Comparison of ENCODE assay signal across 38 cellular contexts in genomic region chr14:100200311-100200710, GRCh38. TPM values are rescaled to one million over a fixed set of nuclear protein-coding genes. Genes with fewer than 3 reads are reported as not detected.
DNase-seq lines count a peak whose midpoint lies in the region; ATAC-seq and TF ChIP-seq lines count a peak whose summit lies in the region.
"Had no signal": no experiment of that assay in that cellular context is flagged by ENCODE, and none has a peak within 500 bp of the region (broad histone marks: within the 10 kb centered on the region; RNA-seq: fewer than 3 reads in every experiment).

No MANE protein-coding gene starts in this region.

- H3K79me1 ChIP-seq in mesendoderm (ENCODE audit: low read length), result no peaks in the 10 kb centered on the region

- H3K4me3 Mint-ChIP-seq in neural progenitor cell, result no peak overlapping the region
- H3K4me3 Mint-ChIP-seq: B cell; CD14-positive monocyte; CD4-positive, alpha-beta memory T cell; CD4-positive, alpha-beta T cell; CD8-positive, alpha-beta memory T cell; CD8-positive, alpha-beta T cell had no signal

- peaks cover 31% of the 10 kb centered on the region for H3K4me1 ChIP-seq in A673 (ENCODE audit: insufficient read depth, low read length, poor library complexity, severe bottlenecking)
- peaks cover 10% of the 10 kb centered on the region for H3K4me1 ChIP-seq in HAP-1
- no peaks in the 10 kb centered on the region for H3K4me1 ChIP-seq in mesendoderm (ENCODE audit: control insufficient read depth, low read depth, low read length)
- no peaks in the 10 kb centered on the region for H3K4me1 ChIP-seq in neural progenitor cell
- H3K4me1 ChIP-seq: BE2C had no signal

- H2AFZ ChIP-seq in neural progenitor cell (replicated peaks), result no peak overlapping the region

- no peaks in the 10 kb centered on the region for H3F3A ChIP-seq in neural progenitor cell (ENCODE audit: low read depth)

- WGBS in mesendoderm (ENCODE audit: extremely low coverage, insufficient coverage, low lambda C conversion rate), result no CpG with 5 or more reads among the region's 3 CpGs

- H3K9me3 ChIP-seq in A673 (ENCODE audit: low read depth, low read length, poor library complexity, severe bottlenecking) (no peaks in the 10 kb centered on the region), HAP-1 (no peaks in the 10 kb centered on the region), neural progenitor cell (ENCODE audit: low read depth) (no peaks in the 10 kb centered on the region)
- H3K9me3 ChIP-seq: A549; BE2C; BLaER1; BLaER1 treated with 17β-estradiol and CSF1 and Interleukin-3, amounts not matched to agents 10 nM and 100 nM; Caco-2 had no signal

- H3K27ac Mint-ChIP-seq in neural progenitor cell, result peak overlapping the region; percentile 76
- H3K27ac Mint-ChIP-seq: B cell; CD14-positive monocyte; CD4-positive, alpha-beta memory T cell; CD4-positive, alpha-beta T cell; CD4-positive, CD25-positive, alpha-beta regulatory T cell; CD8-positive, alpha-beta T cell had no signal

- no peak overlapping the region for H2BK5ac ChIP-seq in mesendoderm (ENCODE audit: low read length)

- in situ Hi-C loops in HAP-1 (cut with MboI; ENCODE audit: low sequenced_read_pairs), result no loop called here

- POLR2A ChIA-PET in A673 (lab: Charles Lee; ENCODE audit: low non-redundant PET), result no interaction called here

- H3K27me3 ChIP-seq in A673 (replicated peaks; ENCODE audit: insufficient read depth, low read depth, low read length, poor library complexity) (no peaks in the 10 kb centered on the region), HAP-1 (ENCODE audit: low read depth) (no peaks in the 10 kb centered on the region), mesendoderm (ENCODE audit: insufficient read depth, low read length, poor library complexity) (no peaks in the 10 kb centered on the region), neural progenitor cell (no peaks in the 10 kb centered on the region)
- H3K27me3 ChIP-seq: BE2C; BLaER1; BLaER1 treated with 17β-estradiol and CSF1 and Interleukin-3, amounts not matched to agents 10 nM and 100 nM had no signal

- no peak overlapping the region for H3K9ac ChIP-seq in mesendoderm (ENCODE audit: low read length)
- no peak overlapping the region for H3K9ac ChIP-seq in neural progenitor cell
- H3K9ac ChIP-seq: BLaER1; BLaER1 treated with 17β-estradiol and CSF1 and Interleukin-3, amounts not matched to agents 10 nM and 100 nM had no signal

- intact Hi-C loops in A673 (cut with micrococcal nuclease; ENCODE audit: unreplicated experiment), result no loop called here

- H3K79me2 ChIP-seq in mesendoderm (ENCODE audit: control insufficient read depth, insufficient read depth, low read length) (no peaks in the 10 kb centered on the region), neural progenitor cell (ENCODE audit: low read depth) (no peaks in the 10 kb centered on the region)

- H2BK15ac ChIP-seq in mesendoderm (replicated peaks; ENCODE audit: low read depth), result no peak overlapping the region

- no peak overlapping the region for H3K56ac ChIP-seq in mesendoderm (ENCODE audit: low read length)

- peaks cover 2% of the 10 kb centered on the region for H3K36me3 Mint-ChIP-seq in neural progenitor cell
- H3K36me3 Mint-ChIP-seq: CD14-positive monocyte; CD4-positive, alpha-beta memory T cell; CD4-positive, CD25-positive, alpha-beta regulatory T cell; CD8-positive, alpha-beta memory T cell; CD8-positive, alpha-beta T cell had no signal

- H3K36me3 ChIP-seq in A673 (ENCODE audit: insufficient read depth, low read length, poor library complexity, severe bottlenecking) (no peaks in the 10 kb centered on the region), HAP-1 (replicated peaks) (no peaks in the 10 kb centered on the region), mesendoderm (ENCODE audit: control insufficient read depth, insufficient read depth, low read length) (no peaks in the 10 kb centered on the region), neural progenitor cell (no peaks in the 10 kb centered on the region)
- H3K36me3 ChIP-seq: BE2C; BLaER1; BLaER1 treated with 17β-estradiol and CSF1 and Interleukin-3, amounts not matched to agents 10 nM and 100 nM had no signal

- no peak for ATAC-seq in GM21423 (IDR thresholded peaks at IDR 0.05; ENCODE audit: unreplicated experiment)
- no peak for ATAC-seq in GM19351 (IDR thresholded peaks at IDR 0.05; ENCODE audit: unreplicated experiment)
- ATAC-seq: CD8-positive, alpha-beta T cell had no signal

- no peak for TF ChIP-seq CTCF in A673 (conservative IDR thresholded peaks at IDR 0.05; ENCODE audit: low read depth, low read length)
- no peak for TF ChIP-seq CTCF in neural progenitor cell (IDR thresholded peaks at IDR 0.05)

- CTCF ChIA-PET in A673 (lab: Charles Lee), result no interaction called here

- H3K4ac ChIP-seq in mesendoderm (ENCODE audit: low read depth, low read length), result no peak overlapping the region

- no peak overlapping the region for H3K18ac ChIP-seq in mesendoderm (ENCODE audit: low read length)

- peak; percentile 54 for DNase-seq in A673 (ENCODE audit: low spot score)
- DNase-seq in HAP-1 (ENCODE audit: low spot score in 2 of 2), result peak; percentile 57 to 80
- peak; percentile 38 for DNase-seq in mesendoderm
- DNase-seq in neural progenitor cell (ENCODE audit: low spot score), result no peak
- no peak for DNase-seq in activated CD4-positive, alpha-beta T cell treated with anti-CD3 and anti-CD28 coated beads, Interleukin-2, amount 50 U/mL, for 1 hour
- DNase-seq in activated CD4-positive, CD25-positive, alpha-beta regulatory T cell (lab: John Stamatoyannopoulos, UW), result no peak
- DNase-seq: 8988T; ACHN; AML-193; BE2C; C1 segment of cervical spinal cord; Caco-2; Calu3; CD4-positive, alpha-beta memory T cell; CD4-positive, alpha-beta T cell; CD4-positive, CD25-positive, alpha-beta regulatory T cell; CD8-positive, alpha-beta memory T cell; CD8-positive, alpha-beta T cell; COR-L47; DMS 273 treated with DMSO at 0.1 percent for 48 hours; DMS153; DMS53; DMS79; DMS79 treated with DMSO at 0.1 percent for 48 hours; DND-41; EL had no signal

- H3K27ac ChIP-seq in A673 (ENCODE audit: low read depth, low read length, poor library complexity, severe bottlenecking) (no peak overlapping the region), mesendoderm (ENCODE audit: low read depth, low read length) (no peak overlapping the region), neural progenitor cell (no peak overlapping the region)
- H3K27ac ChIP-seq: 22Rv1; BLaER1; BLaER1 treated with 17β-estradiol and CSF1 and Interleukin-3, amounts not matched to agents 10 nM and 100 nM; C4-2B had no signal

- no peaks in the 10 kb centered on the region for H3K9me3 Mint-ChIP-seq in neural progenitor cell
- H3K9me3 Mint-ChIP-seq: CD14-positive monocyte; CD4-positive, alpha-beta memory T cell; CD4-positive, alpha-beta T cell; CD4-positive, CD25-positive, alpha-beta regulatory T cell; CD8-positive, alpha-beta memory T cell; CD8-positive, alpha-beta T cell had no signal

- H4K5ac ChIP-seq in mesendoderm (ENCODE audit: low read length), result no peak overlapping the region

- no TSS peak for BruUV-seq in A673 (replicated peaks; lab: Mats Ljungman, UMichigan)

- H4K8ac ChIP-seq in mesendoderm (ENCODE audit: low read depth, low read length), result no peak overlapping the region

- H3K23ac ChIP-seq in mesendoderm (ENCODE audit: low read length), result no peak overlapping the region

- no peaks in the 10 kb centered on the region for H4K20me1 ChIP-seq in neural progenitor cell (ENCODE audit: low read depth)
- H4K20me1 ChIP-seq: BLaER1; BLaER1 treated with 17β-estradiol and CSF1 and Interleukin-3, amounts not matched to agents 10 nM and 100 nM had no signal

- peaks cover 7% of the 10 kb centered on the region for H3K4me1 Mint-ChIP-seq in neural progenitor cell
- H3K4me1 Mint-ChIP-seq: B cell; CD14-positive monocyte; CD4-positive, alpha-beta memory T cell; CD4-positive, CD25-positive, alpha-beta regulatory T cell; CD8-positive, alpha-beta memory T cell had no signal

- H2BK120ac ChIP-seq in mesendoderm (ENCODE audit: low read depth, low read length), result no peak overlapping the region

- no peak overlapping the region for H2AK5ac ChIP-seq in mesendoderm (ENCODE audit: low read length)

- peaks cover 2% of the 10 kb centered on the region for H3K27me3 Mint-ChIP-seq in neural progenitor cell (ENCODE audit: insufficient read depth, low read depth)
- H3K27me3 Mint-ChIP-seq: B cell; CD4-positive, alpha-beta memory T cell; CD4-positive, alpha-beta T cell had no signal

- H3K4me3 ChIP-seq in A673 (ENCODE audit: low read depth, low read length, poor library complexity, severe bottlenecking) (no peak overlapping the region), HAP-1 (no peak overlapping the region), mesendoderm (ENCODE audit: low read length) (no peak overlapping the region), neural progenitor cell (no peak overlapping the region)
- H3K4me3 ChIP-seq: A549; BLaER1; BLaER1 treated with 17β-estradiol and CSF1 and Interleukin-3, amounts not matched to agents 10 nM and 100 nM had no signal

- H3K4me2 ChIP-seq in mesendoderm (ENCODE audit: low read length) (no peak overlapping the region), neural progenitor cell (no peak overlapping the region)
- H3K4me2 ChIP-seq: A549, BLaER1 had no signal

RNA-seq across cellular contexts. Expression of gene YY1, which starts 38.6 kb away (rescaled TPM):
- total RNA-seq in A673 (2021) (89.3 and 97.0 TPM in 2 replicates), neural progenitor cell (ENCODE audit: low replicate concordance) (54.8 and 58.9 TPM in 2 replicates)
- 150 TPM for polyA plus RNA-seq in mesendoderm (2013, experiment 1 of 2)
- 152 TPM for polyA plus RNA-seq in mesendoderm (2013, experiment 2 of 2)

RNA-seq across cellular contexts. Expression of gene DEGS2, which starts 40.9 kb away (rescaled TPM):
- total RNA-seq in A673 (2021), result 0.07 TPM in 1 of 2 replicates, not detected in the other
- 0.03 TPM for polyA plus RNA-seq in mesendoderm (2013, experiment 1 of 2)
- polyA plus RNA-seq in mesendoderm (2013, experiment 2 of 2), result 0.03 TPM
- total RNA-seq in neural progenitor cell (ENCODE audit: low replicate concordance), result 0.25 TPM in 1 of 2 replicates, not detected in the other
- total RNA-seq: A172; CD4-positive, CD25-positive, alpha-beta regulatory T cell had no signal
- polyA plus RNA-seq: AG04450, BJ had no signal

Comparison
In these comparisons a context has a peak if more than half of its experiments do, and no peak if none do; other contexts are left out.
1. DNase-seq: peak in A673 (single experiment), HAP-1 (2 of 2) and mesendoderm (single experiment); none in neural progenitor cell (single experiment), activated CD4-positive, alpha-beta T cell treated with anti-CD3 and anti-CD28 coated beads, Interleukin-2, amount 50 U/mL, for 1 hour (single experiment) and activated CD4-positive, CD25-positive, alpha-beta regulatory T cell (0 of 4).